ENCODE assay signal across 21 cellular contexts in the genomic region with DNA sequence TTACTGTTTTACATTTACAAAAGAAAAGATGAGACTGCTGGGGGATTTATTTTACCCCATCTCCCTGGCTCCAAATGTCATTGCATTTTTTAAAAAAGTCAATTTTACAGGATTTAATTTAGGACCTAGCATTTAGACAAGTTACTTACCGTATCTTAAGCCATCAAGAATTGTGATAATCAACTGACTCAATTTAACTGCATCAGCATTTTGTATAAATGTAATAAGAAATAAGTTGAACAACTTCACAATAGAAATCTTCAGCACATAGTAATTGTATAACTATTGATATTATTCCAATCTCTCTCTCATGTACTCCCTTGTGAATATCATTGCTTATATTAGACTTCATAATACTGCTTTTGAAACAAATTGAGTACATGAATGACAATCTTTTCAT.
DNase-seq lines count a peak whose midpoint lies in the region; ATAC-seq, FAIRE-seq and TF ChIP-seq lines count a peak whose summit lies in the region.
"Had no signal": no experiment of that assay in that cellular context is flagged by ENCODE, and none has a peak within 500 bp of the region (broad histone marks: within the 10 kb centered on the region; RNA-seq: fewer than 3 reads in every experiment).

No MANE protein-coding gene starts in this region.

- H3K9ac ChIP-seq in HepG2 (ENCODE audit: insufficient read depth, low read depth, low read length), result no peak overlapping the region
- no peak overlapping the region for H3K9ac ChIP-seq in K562 (ENCODE audit: insufficient read depth in 1 of 2, low read depth in 2 of 2, low read length in 2 of 2)
- H3K9ac ChIP-seq: BLaER1 had no signal

- no peak overlapping the region for H2AFZ ChIP-seq in HepG2 (ENCODE audit: low read length)
- no peak overlapping the region for H2AFZ ChIP-seq in K562 (ENCODE audit: low read depth, low read length)

- no peaks in the 10 kb centered on the region for H3K79me2 ChIP-seq in HepG2 (ENCODE audit: insufficient read depth, low read length)
- no peaks in the 10 kb centered on the region for H3K79me2 ChIP-seq in K562 (ENCODE audit: control insufficient read depth, insufficient read depth, low read length)

- BruUV-seq in HepG2 (replicated peaks; lab: Mats Ljungman, UMichigan), result no TSS peak
- no TSS peak for BruUV-seq in K562 (replicated peaks; lab: Mats Ljungman, UMichigan)

- TF ChIP-seq POLR2A in HepG2 (IDR thresholded peaks at IDR 0.05; ENCODE audit: insufficient read depth in 1 of 2, low read depth in 2 of 2, low read length in 2 of 2), result no peak
- no peak for TF ChIP-seq POLR2A in right lobe of liver (IDR thresholded peaks at IDR 0.05)
- TF ChIP-seq POLR2A in K562 (conservative IDR thresholded peaks at IDR 0.05), result no peak

- no peak for ATAC-seq in HepG2
- ATAC-seq in right lobe of liver, result no peak
- no peak for ATAC-seq in K562
- ATAC-seq in pancreas, result no peak
- ATAC-seq in HG03571 (IDR thresholded peaks at IDR 0.05; ENCODE audit: unreplicated experiment), result no peak
- ATAC-seq: CD8-positive, alpha-beta T cell had no signal

- DNase-seq in HepG2 (ENCODE audit: low spot score), result no peak
- no peak for DNase-seq in right lobe of liver
- no peak for DNase-seq in K562 (ENCODE audit: extremely low read depth in 1 of 4, low spot score in 3 of 4)
- DNase-seq in pancreas, result no peak
- no peak for DNase-seq in HuH-7 (ENCODE audit: low spot score)
- DNase-seq: ACHN; BE2C; C1 segment of cervical spinal cord; Caco-2; Calu3; CD4-positive, CD25-positive, alpha-beta regulatory T cell; CD8-positive, alpha-beta T cell; DMS79 treated with DMSO at 0.1 percent for 48 hours; GF-D8 had no signal

- TF ChIP-seq EP300 in HepG2 (IDR thresholded peaks at IDR 0.05; ENCODE audit: low read depth in 2 of 2, low read length in 2 of 2), result no peak
- no peak for TF ChIP-seq EP300 in HepG2 (CRISPR knock-in tag; IDR thresholded peaks at IDR 0.05; ENCODE audit: borderline replicate concordance)
- TF ChIP-seq EP300 in K562 (IDR thresholded peaks at IDR 0.05; ENCODE audit: low read length), result no peak

- FAIRE-seq in HepG2 (lab: Jason Lieb, UNC) (no peak), K562 (lab: Jason Lieb, UNC) (no peak), pancreas (lab: Jason Lieb, UNC) (peak; percentile 5)
- FAIRE-seq: D721Med, G401.6, GM12891, GM19239 had no signal

- POLR2A ChIA-PET in HepG2 (lab: Yijun Ruan, JAX), result no interaction called here
- POLR2A ChIA-PET in K562 (lab: Yijun Ruan, JAX), result no interaction called here

- no peak overlapping the region for H3K4me2 ChIP-seq in HepG2 (ENCODE audit: low read depth, low read length)
- H3K4me2 ChIP-seq in K562 (ENCODE audit: insufficient read depth, low read length), result no peak overlapping the region
- H3K4me2 ChIP-seq: BLaER1 had no signal

- no peaks in the 10 kb centered on the region for H3K36me3 ChIP-seq in HepG2 (replicated peaks in 1 of 2; ENCODE audit: control insufficient read depth in 1 of 2, insufficient read depth in 2 of 2, low read length in 2 of 2)
- H3K36me3 ChIP-seq in right lobe of liver, result no peaks in the 10 kb centered on the region
- no peaks in the 10 kb centered on the region for H3K36me3 ChIP-seq in K562 (ENCODE audit: control insufficient read depth, insufficient read depth, low read length)
- H3K36me3 ChIP-seq in pancreas, result no peaks in the 10 kb centered on the region
- H3K36me3 ChIP-seq: BE2C, BLaER1 had no signal

- H3K4me3 ChIP-seq in HepG2 (replicated peaks in 1 of 3; ENCODE audit: insufficient read depth in 1 of 3, low read depth in 2 of 3, low read length in 3 of 3) (no peak overlapping the region), right lobe of liver (no peak overlapping the region), K562 (no peak overlapping the region), pancreas (no peak overlapping the region)
- H3K4me3 ChIP-seq: BLaER1 had no signal

- peaks cover 29% of the 10 kb centered on the region for H3K9me3 ChIP-seq in HepG2 (ENCODE audit: low read length)
- H3K9me3 ChIP-seq in right lobe of liver, result no peaks in the 10 kb centered on the region
- no peaks in the 10 kb centered on the region for H3K9me3 ChIP-seq in K562 (replicated peaks; ENCODE audit: control insufficient read depth, insufficient read depth, low read depth, low read length)
- H3K9me3 ChIP-seq in pancreas, result no peaks in the 10 kb centered on the region
- H3K9me3 ChIP-seq: BE2C, BLaER1, Caco-2 had no signal

- H3K27ac ChIP-seq in HepG2 (ENCODE audit: extremely low read length, insufficient read depth, low read length) (no peak overlapping the region), right lobe of liver (no peak overlapping the region), K562 (ENCODE audit: extremely low read depth, low read depth, low read length) (no peak overlapping the region), pancreas (no peak overlapping the region)
- H3K27ac ChIP-seq: 22Rv1, BLaER1 had no signal

- no peak for TF ChIP-seq CTCF in HepG2 (CRISPR knock-in tag; IDR thresholded peaks at IDR 0.05)
- no peak for TF ChIP-seq CTCF in right lobe of liver (IDR thresholded peaks at IDR 0.05)
- TF ChIP-seq CTCF in K562 (IDR thresholded peaks at IDR 0.05 in 2 of 3, conservative IDR thresholded peaks at IDR 0.05 in 1 of 3; ENCODE audit: insufficient read depth in 2 of 3, low read depth in 1 of 3, low read length in 3 of 3), result no peak
- no peak for TF ChIP-seq CTCF in pancreas (IDR thresholded peaks at IDR 0.05)

- TF ChIP-seq RAD21 in HepG2 (CRISPR knock-in tag; IDR thresholded peaks at IDR 0.05) (no peak), K562 (CRISPR knock-in tag; conservative IDR thresholded peaks at IDR 0.05 in 1 of 2, IDR thresholded peaks at IDR 0.05 in 1 of 2) (no peak)

- in situ Hi-C loops in HepG2 (cut with HindIII; ENCODE audit: extremely low pct_ligation_motif_present, low pct_unique_long_range_greater_than_20kb) (no loop called here), K562 (cut with MboI) (no loop called here)

- no peaks in the 10 kb centered on the region for H3K9me1 ChIP-seq in K562 (ENCODE audit: control insufficient read depth, insufficient read depth, low read length)

- 7% methylated on average over 1 of the region's 1 CpG for WGBS in HepG2 (ENCODE audit: low lambda C conversion rate)
- 30% methylated on average over 1 of the region's 1 CpG for WGBS in right lobe of liver (ENCODE audit: insufficient coverage, low coverage, low lambda C conversion rate, missing lambda C conversion rate)
- 0% methylated on average over 1 of the region's 1 CpG for WGBS in K562 (ENCODE audit: insufficient coverage, low coverage, missing lambda C conversion rate)
- WGBS in pancreas, 2 donors, result 86 to 98% methylated on average over 1 of the region's 1 CpG

- H3K27me3 ChIP-seq in HepG2 (ENCODE audit: control insufficient read depth in 1 of 2, insufficient read depth in 2 of 2, low read length in 2 of 2), result no peaks in the 10 kb centered on the region
- no peaks in the 10 kb centered on the region for H3K27me3 ChIP-seq in right lobe of liver
- H3K27me3 ChIP-seq in K562 (ENCODE audit: control insufficient read depth in 2 of 2, insufficient read depth in 2 of 2, low read length in 2 of 2), result no peaks in the 10 kb centered on the region
- no peaks in the 10 kb centered on the region for H3K27me3 ChIP-seq in pancreas
- H3K27me3 ChIP-seq: BE2C, BLaER1 had no signal

- CTCF ChIA-PET in HepG2 (lab: Yijun Ruan, JAX; ENCODE audit: low intra/inter-chr PET ratio, low total read pairs), result no interaction called here
- CTCF ChIA-PET in K562 (lab: Yijun Ruan, JAX; ENCODE audit: low intra/inter-chr PET ratio), result no interaction called here

- H4K20me1 ChIP-seq in HepG2 (ENCODE audit: insufficient read depth, low read length) (no peaks in the 10 kb centered on the region), K562 (replicated peaks; ENCODE audit: control insufficient read depth, insufficient read depth, low read length) (no peaks in the 10 kb centered on the region)
- H4K20me1 ChIP-seq: BLaER1 had no signal

- intact Hi-C loops in HepG2 (cut with micrococcal nuclease; ENCODE audit: unreplicated experiment) (no loop called here), right lobe of liver (cut with DNase I) (no loop called here), K562 (cut with micrococcal nuclease) (no loop called here), pancreas (cut with DNase I) (no loop called here)

- H3K4me1 ChIP-seq in HepG2 (ENCODE audit: insufficient read depth, low read length) (no peaks in the 10 kb centered on the region), right lobe of liver (no peaks in the 10 kb centered on the region), K562 (replicated peaks in 1 of 2; ENCODE audit: control insufficient read depth in 2 of 2, insufficient read depth in 2 of 2, low read length in 2 of 2) (no peaks in the 10 kb centered on the region), pancreas (peaks cover 0 to 7% (median 6%) of the 10 kb centered on the region in 3 donors)
- H3K4me1 ChIP-seq: BE2C, BLaER1, Caco-2 had no signal

TF ChIP-seq in HepG2, 621 proteins besides CTCF, POLR2A, EP300 and RAD21:
- TF ChIP-seq MAFK (conservative IDR thresholded peaks at IDR 0.05 in 1 of 2, IDR thresholded peaks at IDR 0.05 in 1 of 2; ENCODE audit: low read length in 2 of 2) (peak; percentile 60 to 76), ZNF44 (CRISPR knock-in tag; IDR thresholded peaks at IDR 0.05) (no peak), MAFF (IDR thresholded peaks at IDR 0.05; ENCODE audit: low read depth, low read length) (peak; percentile 43; the same call in 1 of the 2 replicates), ZNF703 (CRISPR knock-in tag; IDR thresholded peaks at IDR 0.05; ENCODE audit: borderline replicate concordance) (no peak)

TF ChIP-seq in K562, 482 proteins besides CTCF, POLR2A, EP300 and RAD21:
- TF ChIP-seq CBX8 (IDR thresholded peaks at IDR 0.05; ENCODE audit: borderline replicate concordance, extremely low read depth, low read depth, low read length, poor library complexity, severe bottlenecking) (no peak), C11orf30 (IDR thresholded peaks at IDR 0.05; ENCODE audit: low read depth) (peak; percentile 16; the same call in 1 of the 2 replicates), ZNF316 (IDR thresholded peaks at IDR 0.05) (peak; percentile 12; the same call in 1 of the 2 replicates)
